Comparison of ENCODE assay signal across 1 cellular context in genomic region chr16:57801098-57801855, GRCh38.
A peak's percentile ranks its signal among the peaks of the same experiment; 100 is the strongest.
TF ChIP-seq lines count a peak whose summit lies in the region.

No MANE protein-coding gene starts in this region.

TF ChIP-seq in HepG2, 621 proteins besides CTCF, POLR2A, EP300 and RAD21 (continued from another document and continues in another):
- no peak for TF ChIP-seq E2F5 (CRISPR knock-in tag; conservative IDR thresholded peaks at IDR 0.05)
- TF ChIP-seq ZNF558 (CRISPR knock-in tag; IDR thresholded peaks at IDR 0.05; ENCODE audit: borderline replicate concordance): no peak
- TF ChIP-seq PAX8 (CRISPR knock-in tag; IDR thresholded peaks at IDR 0.05; ENCODE audit: borderline replicate concordance): no peak
- TF ChIP-seq ATF4 (CRISPR knock-in tag; IDR thresholded peaks at IDR 0.05): no peak
- no peak for TF ChIP-seq NAIF1 (CRISPR knock-in tag; IDR thresholded peaks at IDR 0.05; ENCODE audit: borderline replicate concordance)
- no peak for TF ChIP-seq ZNF784 (CRISPR knock-in tag; IDR thresholded peaks at IDR 0.05; ENCODE audit: borderline replicate concordance)
- no peak for TF ChIP-seq HNRNPK (IDR thresholded peaks at IDR 0.05; ENCODE audit: low read depth, low read length, poor library complexity, severe bottlenecking)
- no peak for TF ChIP-seq ZNF75D (CRISPR knock-in tag; IDR thresholded peaks at IDR 0.05; ENCODE audit: borderline replicate concordance)
- no peak for TF ChIP-seq ZNF235 (CRISPR knock-in tag; IDR thresholded peaks at IDR 0.05; ENCODE audit: borderline replicate concordance)
- no peak for TF ChIP-seq HOXA9 (CRISPR knock-in tag; IDR thresholded peaks at IDR 0.05; ENCODE audit: borderline replicate concordance)
- TF ChIP-seq ZNF263 (CRISPR knock-in tag; IDR thresholded peaks at IDR 0.05): no peak
- TF ChIP-seq HOXA7 (CRISPR knock-in tag; IDR thresholded peaks at IDR 0.05): no peak
- no peak for TF ChIP-seq ZNF576 (CRISPR knock-in tag; IDR thresholded peaks at IDR 0.05)
- TF ChIP-seq ZNF616 (CRISPR knock-in tag; IDR thresholded peaks at IDR 0.05; ENCODE audit: low read depth): no peak
- peak; percentile 41; the same call in 1 of the 2 replicates for TF ChIP-seq ZNF619 (CRISPR knock-in tag; IDR thresholded peaks at IDR 0.05)
- no peak for TF ChIP-seq EED (CRISPR knock-in tag; IDR thresholded peaks at IDR 0.05)
- no peak for TF ChIP-seq BRD4 (CRISPR knock-in tag; IDR thresholded peaks at IDR 0.05)
- no peak for TF ChIP-seq SKIL (CRISPR knock-in tag; IDR thresholded peaks at IDR 0.05; ENCODE audit: borderline replicate concordance)
- TF ChIP-seq ZNF562 (CRISPR knock-in tag; IDR thresholded peaks at IDR 0.05; ENCODE audit: borderline replicate concordance): no peak
- no peak; the same call in 1 of the 2 replicates for TF ChIP-seq KDM2A (CRISPR knock-in tag; IDR thresholded peaks at IDR 0.05; ENCODE audit: borderline replicate concordance, low read depth)
- no peak for TF ChIP-seq ZNF260 (CRISPR knock-in tag; IDR thresholded peaks at IDR 0.05; ENCODE audit: borderline replicate concordance, low read depth)
- no peak for TF ChIP-seq ARNTL (CRISPR knock-in tag; IDR thresholded peaks at IDR 0.05)
- no peak for TF ChIP-seq ZFYVE20 (CRISPR knock-in tag; IDR thresholded peaks at IDR 0.05; ENCODE audit: borderline replicate concordance, low read depth)
- TF ChIP-seq TAF15 (IDR thresholded peaks at IDR 0.05; ENCODE audit: low read depth, low read length, poor library complexity, severe bottlenecking): no peak
- no peak for TF ChIP-seq ATF3 (CRISPR knock-in tag; IDR thresholded peaks at IDR 0.05)
- TF ChIP-seq RARG (CRISPR knock-in tag; IDR thresholded peaks at IDR 0.05; ENCODE audit: low read depth): no peak
- 0 out of 2 replicates have a peak, but pooled peaks have one; percentile 8 for TF ChIP-seq ZNF274 (CRISPR knock-in tag; IDR thresholded peaks at IDR 0.05)
- TF ChIP-seq ZNF850 (CRISPR knock-in tag; conservative IDR thresholded peaks at IDR 0.05): no peak
- TF ChIP-seq KAT2B (IDR thresholded peaks at IDR 0.05; ENCODE audit: borderline replicate concordance, low read depth, low read length): no peak
- no peak for TF ChIP-seq ZNF337 (CRISPR knock-in tag; IDR thresholded peaks at IDR 0.05; ENCODE audit: borderline replicate concordance, low read depth)
- TF ChIP-seq KAT8 (CRISPR knock-in tag; IDR thresholded peaks at IDR 0.05): no peak
- TF ChIP-seq FOXP4 (CRISPR knock-in tag; IDR thresholded peaks at IDR 0.05): no peak
- no peak for TF ChIP-seq ZNF362 (CRISPR knock-in tag; IDR thresholded peaks at IDR 0.05; ENCODE audit: borderline replicate concordance)
- TF ChIP-seq RXRB (CRISPR knock-in tag; IDR thresholded peaks at IDR 0.05; ENCODE audit: borderline replicate concordance): no peak
- TF ChIP-seq NFE2L1 (CRISPR knock-in tag; IDR thresholded peaks at IDR 0.05; ENCODE audit: borderline replicate concordance): no peak
- TF ChIP-seq GATAD1 (CRISPR knock-in tag; IDR thresholded peaks at IDR 0.05): no peak
- peak; percentile 9; the same call in 1 of the 2 replicates for TF ChIP-seq SAP130 (CRISPR knock-in tag; IDR thresholded peaks at IDR 0.05; ENCODE audit: low read depth)
- peak; percentile 55; the same call in 1 of the 2 replicates for TF ChIP-seq THAP9 (CRISPR knock-in tag; IDR thresholded peaks at IDR 0.05; ENCODE audit: borderline replicate concordance)
- TF ChIP-seq PBX2 (CRISPR knock-in tag; IDR thresholded peaks at IDR 0.05): no peak
- no peak for TF ChIP-seq FOXC1 (CRISPR knock-in tag; IDR thresholded peaks at IDR 0.05; ENCODE audit: borderline replicate concordance)
- TF ChIP-seq ZBTB8A (CRISPR knock-in tag; IDR thresholded peaks at IDR 0.05; ENCODE audit: borderline replicate concordance, low read depth): no peak
- no peak for TF ChIP-seq SMARCE1 (IDR thresholded peaks at IDR 0.05; ENCODE audit: borderline replicate concordance)
- TF ChIP-seq ZBTB43 (CRISPR knock-in tag; conservative IDR thresholded peaks at IDR 0.05): no peak
- TF ChIP-seq TEAD3 (CRISPR knock-in tag; optimal IDR thresholded peaks at IDR 0.05; ENCODE audit: borderline replicate concordance): peak; percentile 85
- no peak for TF ChIP-seq ZNF878 (CRISPR knock-in tag; IDR thresholded peaks at IDR 0.05)
- TF ChIP-seq TRIM24 (CRISPR knock-in tag; IDR thresholded peaks at IDR 0.05): no peak
- TF ChIP-seq FOXA3 (CRISPR knock-in tag; IDR thresholded peaks at IDR 0.05): no peak
- no peak; the same call in 1 of the 2 replicates for TF ChIP-seq GABPB1 (CRISPR knock-in tag; IDR thresholded peaks at IDR 0.05)
- 0 out of 2 replicates have a peak, but pooled peaks have one; percentile 22 for TF ChIP-seq PAXIP1 (CRISPR knock-in tag; conservative IDR thresholded peaks at IDR 0.05)
- TF ChIP-seq ZNF383 (CRISPR knock-in tag; IDR thresholded peaks at IDR 0.05; ENCODE audit: borderline replicate concordance): no peak
